ENCODE assay signal across 31 cellular contexts in the genomic region with DNA sequence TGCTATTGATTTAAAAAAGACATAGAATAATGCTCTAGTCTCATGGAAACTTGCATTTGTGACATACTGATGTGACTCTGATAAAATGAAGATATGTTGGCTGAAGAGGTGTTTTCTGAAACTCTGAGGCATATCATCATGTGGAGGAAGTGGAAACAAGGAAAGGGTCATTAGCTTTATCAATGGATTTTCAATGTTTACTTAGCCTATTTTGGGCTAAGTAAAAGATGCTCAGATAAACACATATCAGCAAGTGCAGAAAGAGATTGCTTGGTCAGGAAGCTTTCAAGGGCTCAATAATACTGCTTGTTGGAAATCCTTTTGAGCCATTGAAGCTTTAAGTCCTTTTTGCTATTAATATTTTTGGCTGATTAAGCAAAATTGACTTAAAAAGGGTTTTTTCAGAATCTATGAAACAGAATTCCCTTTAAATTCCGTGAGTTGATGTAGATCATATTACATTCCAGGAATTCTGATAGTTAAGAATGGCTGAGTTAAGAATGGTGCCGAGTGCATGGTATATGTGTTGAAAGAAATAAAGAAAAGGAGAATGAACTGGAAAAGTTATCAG.
"Had no signal": no experiment of that assay in that cellular context is flagged by ENCODE, and none has a peak within 500 bp of the region (broad histone marks: within the 10 kb centered on the region; RNA-seq: fewer than 3 reads in every experiment).

No MANE protein-coding gene starts in this region.

- ATAC-seq: naive thymus-derived CD8-positive, alpha-beta T cell; natural killer cell treated with Interleukin-12 subunit alpha and Interleukin-12 subunit beta and Interleukin-15 and Interleukin-18, amount 100 ng/mL, for 72 hours; pancreas; right cardiac atrium; sciatic nerve; stimulated activated memory B cell treated with anti-CD40 and anti-IgM and Interleukin-4, amounts not matched to agents 10 μg/mL and 1 μg/mL and 100 μg/mL, for 72 hours; stimulated activated naive CD8-positive, alpha-beta T cell treated with anti-CD3 and anti-CD28 coated beads, Interleukin-15, amount 100 ng/mL, for 72 hours; stimulated activated naive CD8-positive, alpha-beta T cell treated with anti-CD3 and anti-CD28 coated beads, Interleukin-15, Interleukin-2, amounts not matched to agents 100 U/mL and 50 U/mL, for 24 hours; upper lobe of right lung had no signal

- H3K4me1 ChIP-seq: pancreas, prostate gland, spleen, suprapubic skin, testis, tibial artery, transverse colon, upper lobe of right lung, uterus had no signal

- DNase-seq: naive thymus-derived CD8-positive, alpha-beta T cell; nephron progenitor cell; nucleus accumbens; pancreas; retina; right cardiac atrium; spleen; stimulated activated CD4-positive, alpha-beta T cell treated with anti-CD3 and anti-CD28 coated beads, Interleukin-12 subunit alpha, Interleukin-12 subunit beta, amount 100 ng/mL, for 4 hours; stimulated activated CD4-positive, alpha-beta T cell treated with anti-CD3 and anti-CD28 coated beads, Interleukin-1b, Interleukin-23, amount 100 ng/mL, for 48 hours; stimulated activated CD4-positive, alpha-beta T cell treated with anti-CD3 and anti-CD28 coated beads, Interleukin-4, amount 100 ng/mL, for 1 hour; stimulated activated CD4-positive, alpha-beta T cell treated with anti-CD3 and anti-CD28 coated beads, Interleukin-4, amount 100 ng/mL, for 4 hours; stimulated activated CD8-positive, alpha-beta memory T cell treated with anti-CD3 and anti-CD28 coated beads, Interleukin-4, amount 100 ng/mL, for 48 hours; stimulated activated naive CD4-positive, alpha-beta T cell; stimulated activated naive CD8-positive, alpha-beta T cell treated with anti-CD3 and anti-CD28 coated beads, Interleukin-15, amount 100 ng/mL, for 72 hours; stimulated activated naive CD8-positive, alpha-beta T cell treated with anti-CD3 and anti-CD28 coated beads, Interleukin-15, Interleukin-2, amounts not matched to agents 100 U/mL and 50 U/mL, for 24 hours; substantia nigra; testis; tibial artery; transverse colon; upper lobe of right lung; uterus had no signal

- H3K27ac Mint-ChIP-seq: naive thymus-derived CD8-positive, alpha-beta T cell; natural killer cell treated with Interleukin-12 subunit alpha and Interleukin-12 subunit beta and Interleukin-15 and Interleukin-18, amount 100 ng/mL, for 72 hours; nephron progenitor cell; stimulated activated memory B cell treated with anti-CD40 and anti-IgM and Interleukin-4, amounts not matched to agents 10 μg/mL and 1 μg/mL and 100 μg/mL, for 72 hours; stimulated activated naive CD8-positive, alpha-beta T cell treated with anti-CD3 and anti-CD28 coated beads, Interleukin-15, amount 100 ng/mL, for 72 hours; type B pancreatic cell had no signal

- H3K27me3 ChIP-seq: neutrophil, pancreas, spleen, suprapubic skin, testis, tibial artery, transverse colon, upper lobe of right lung, uterus had no signal

- H3K36me3 Mint-ChIP-seq: naive thymus-derived CD8-positive, alpha-beta T cell; natural killer cell treated with Interleukin-12 subunit alpha and Interleukin-12 subunit beta and Interleukin-15 and Interleukin-18, amount 100 ng/mL, for 72 hours; stimulated activated memory B cell treated with anti-CD40 and anti-IgM and Interleukin-4, amounts not matched to agents 10 μg/mL and 1 μg/mL and 100 μg/mL, for 72 hours; type B pancreatic cell had no signal

- H3K36me3 ChIP-seq: neutrophil, pancreas, prostate gland, spleen, suprapubic skin, tibial artery, transverse colon, upper lobe of right lung, uterus had no signal

- H3K9me3 Mint-ChIP-seq: nephron progenitor cell, neural crest cell, type B pancreatic cell had no signal

- H3K27me3 Mint-ChIP-seq: naive thymus-derived CD8-positive, alpha-beta T cell; natural killer cell treated with Interleukin-12 subunit alpha and Interleukin-12 subunit beta and Interleukin-15 and Interleukin-18, amount 100 ng/mL, for 72 hours; stimulated activated memory B cell treated with anti-CD40 and anti-IgM and Interleukin-4, amounts not matched to agents 10 μg/mL and 1 μg/mL and 100 μg/mL, for 72 hours; stimulated activated naive CD8-positive, alpha-beta T cell treated with anti-CD3 and anti-CD28 coated beads, Interleukin-15, amount 100 ng/mL, for 72 hours; type B pancreatic cell had no signal

- H3K4me3 ChIP-seq: pancreas, prostate gland, skin epidermis, smooth muscle cell, spleen, suprapubic skin, testis, tibial artery, transverse colon, upper lobe of right lung, uterus had no signal

- H3K27ac ChIP-seq: neutrophil, pancreas, prostate gland, skin epidermis, spleen, suprapubic skin, testis, tibial artery, transverse colon, upper lobe of right lung, uterus had no signal

- H3K9me3 ChIP-seq: neutrophil, pancreas, prostate gland, suprapubic skin, testis, tibial artery, transverse colon, upper lobe of right lung, uterus had no signal

- H3K4me1 Mint-ChIP-seq: naive thymus-derived CD8-positive, alpha-beta T cell; stimulated activated memory B cell treated with anti-CD40 and anti-IgM and Interleukin-4, amounts not matched to agents 10 μg/mL and 1 μg/mL and 100 μg/mL, for 72 hours; stimulated activated naive CD8-positive, alpha-beta T cell treated with anti-CD3 and anti-CD28 coated beads, Interleukin-15, amount 100 ng/mL, for 72 hours had no signal

- H3K4me3 Mint-ChIP-seq: naive thymus-derived CD8-positive, alpha-beta T cell; natural killer cell treated with Interleukin-12 subunit alpha and Interleukin-12 subunit beta and Interleukin-15 and Interleukin-18, amount 100 ng/mL, for 72 hours; nephron progenitor cell; neural crest cell; stimulated activated memory B cell treated with anti-CD40 and anti-IgM and Interleukin-4, amounts not matched to agents 10 μg/mL and 1 μg/mL and 100 μg/mL, for 72 hours; stimulated activated naive CD8-positive, alpha-beta T cell treated with anti-CD3 and anti-CD28 coated beads, Interleukin-15, amount 100 ng/mL, for 72 hours; type B pancreatic cell had no signal

- H3K4me2 ChIP-seq: smooth muscle cell had no signal
